ENCODE assay signal across 29 cellular contexts in genomic region chr13:49533011-49533410, GRCh38. TPM values are rescaled to one million over a fixed set of nuclear protein-coding genes. Genes with fewer than 3 reads are reported as not detected.
A peak's percentile ranks its signal among the peaks of the same experiment; 100 is the strongest.
DNase-seq lines count a peak whose midpoint lies in the region; ATAC-seq, FAIRE-seq and TF ChIP-seq lines count a peak whose summit lies in the region.
"Had no signal": no experiment of that assay in that cellular context is flagged by ENCODE, and none has a peak within 500 bp of the region (broad histone marks: within the 10 kb centered on the region; RNA-seq: fewer than 3 reads in every experiment).

No MANE protein-coding gene starts in this region.

- no peak for FAIRE-seq in RCC 7860 (lab: Jason Lieb, UNC)

- no peak overlapping the region for H3K4me3 Mint-ChIP-seq in activated T-helper 17 cell treated with anti-CD3 and anti-CD28 coated beads, Interleukin-2, amount 50 U/mL, for 72 hours
- peak overlapping the region; percentile 32 to 39 for H3K4me3 Mint-ChIP-seq in stimulated activated naive B cell treated with anti-CD40 and anti-IgM and Interleukin-4, amounts not matched to agents 10 μg/mL and 1 μg/mL and 100 μg/mL, for 72 hours
- H3K4me3 Mint-ChIP-seq: immature natural killer cell had no signal

- H3K4me3 ChIP-seq in left ventricle myocardium inferior = no peak overlapping the region
- H3K4me3 ChIP-seq: dorsolateral prefrontal cortex, gastrocnemius medialis, psoas muscle, SJCRH30, skin epidermis, tibial nerve had no signal

- DNase-seq in NOMO-1 treated with DMSO at 0.1 percent for 48 hours (lab: John Stamatoyannopoulos, UW; ENCODE audit: unreplicated experiment) (peak; percentile 5), NOMO-1 (lab: John Stamatoyannopoulos, UW; ENCODE audit: unreplicated experiment in 2 of 2) (no peak), left ventricle myocardium inferior (no peak), cardiac septum (ENCODE audit: low spot score) (no peak), RCC 7860 (ENCODE audit: low spot score) (no peak), DMS79 treated with DMSO at 0.1 percent for 48 hours (lab: John Stamatoyannopoulos, UW) (no peak)
- DNase-seq in stimulated activated naive B cell treated with anti-CD40 and anti-IgM and Interleukin-4, amounts not matched to agents 10 μg/mL and 1 μg/mL and 100 μg/mL, for 72 hours = no peak
- DNase-seq: activated CD4-positive, alpha-beta T cell treated with anti-CD3 and anti-CD28 coated beads, Interleukin-2, amount 50 U/mL, for 48 hours; activated CD4-positive, CD25-positive, alpha-beta regulatory T cell; activated CD8-positive, alpha-beta memory T cell treated with anti-CD3 and anti-CD28 coated beads, Interleukin-2, amount 50 U/mL, for 48 hours; activated effector memory CD4-positive, alpha-beta T cell treated with anti-CD3 and anti-CD28 coated beads, Interleukin-2, amount 50 U/mL, for 16 hours; cerebellar nuclear complex; dorsolateral prefrontal cortex; gastrocnemius medialis; hypothalamus; immature natural killer cell; left colon; mesenchymal stem cell; NCI-H1694 treated with DMSO at 0.1 percent for 48 hours; NCI-H2171; NCI-H524 treated with DMSO at 0.1 percent for 48 hours; nucleus accumbens; psoas muscle; SJCRH30; stimulated activated CD8-positive, alpha-beta memory T cell treated with anti-CD3 and anti-CD28 coated beads, Interleukin-4, amount 100 ng/mL, for 48 hours had no signal

- H3K4me1 ChIP-seq in left ventricle myocardium inferior = peaks cover 30% of the 10 kb centered on the region
- H3K4me1 ChIP-seq: gastrocnemius medialis, psoas muscle, SJCRH30, tibial nerve had no signal

- peak overlapping the region; percentile 42 for H3K27ac ChIP-seq in left ventricle myocardium inferior (replicated peaks)
- H3K27ac ChIP-seq: 22Rv1, gastrocnemius medialis, psoas muscle, SJCRH30, tibial nerve had no signal

- no peaks in the 10 kb centered on the region for H3K9me3 Mint-ChIP-seq in activated T-helper 17 cell treated with anti-CD3 and anti-CD28 coated beads, Interleukin-2, amount 50 U/mL, for 72 hours
- H3K9me3 Mint-ChIP-seq in stimulated activated naive B cell treated with anti-CD40 and anti-IgM and Interleukin-4, amounts not matched to agents 10 μg/mL and 1 μg/mL and 100 μg/mL, for 72 hours = no peaks in the 10 kb centered on the region
- H3K9me3 Mint-ChIP-seq: immature natural killer cell had no signal

- H3K27me3 Mint-ChIP-seq in activated T-helper 17 cell treated with anti-CD3 and anti-CD28 coated beads, Interleukin-2, amount 50 U/mL, for 72 hours = no peaks in the 10 kb centered on the region
- H3K27me3 Mint-ChIP-seq in stimulated activated naive B cell treated with anti-CD40 and anti-IgM and Interleukin-4, amounts not matched to agents 10 μg/mL and 1 μg/mL and 100 μg/mL, for 72 hours = no peaks in the 10 kb centered on the region

- peaks cover 4% of the 10 kb centered on the region for H3K36me3 ChIP-seq in left ventricle myocardium inferior
- H3K36me3 ChIP-seq: gastrocnemius medialis had no signal

- H3K36me3 Mint-ChIP-seq in activated T-helper 17 cell treated with anti-CD3 and anti-CD28 coated beads, Interleukin-2, amount 50 U/mL, for 72 hours (ENCODE audit: low read depth) = peaks cover 61% of the 10 kb centered on the region
- peaks cover 53 to 63% of the 10 kb centered on the region in 2 donors for H3K36me3 Mint-ChIP-seq in stimulated activated naive B cell treated with anti-CD40 and anti-IgM and Interleukin-4, amounts not matched to agents 10 μg/mL and 1 μg/mL and 100 μg/mL, for 72 hours

- H3K27ac Mint-ChIP-seq in activated T-helper 17 cell treated with anti-CD3 and anti-CD28 coated beads, Interleukin-2, amount 50 U/mL, for 72 hours = peak overlapping the region; percentile 46
- peak overlapping the region; percentile 62 for H3K27ac Mint-ChIP-seq in stimulated activated naive B cell treated with anti-CD40 and anti-IgM and Interleukin-4, amounts not matched to agents 10 μg/mL and 1 μg/mL and 100 μg/mL, for 72 hours

- H3K27me3 ChIP-seq in left ventricle myocardium inferior (ENCODE audit: low read depth) = no peaks in the 10 kb centered on the region
- H3K27me3 ChIP-seq: dorsolateral prefrontal cortex, gastrocnemius medialis, SJCRH30, tibial nerve had no signal

- TF ChIP-seq CTCF in left ventricle myocardium inferior (IDR thresholded peaks at IDR 0.05; ENCODE audit: borderline replicate concordance) = no peak

- H3K4me1 Mint-ChIP-seq in activated T-helper 17 cell treated with anti-CD3 and anti-CD28 coated beads, Interleukin-2, amount 50 U/mL, for 72 hours = no peaks in the 10 kb centered on the region
- peaks cover 39 to 82% of the 10 kb centered on the region in 2 donors for H3K4me1 Mint-ChIP-seq in stimulated activated naive B cell treated with anti-CD40 and anti-IgM and Interleukin-4, amounts not matched to agents 10 μg/mL and 1 μg/mL and 100 μg/mL, for 72 hours

- H3K9me3 ChIP-seq in left ventricle myocardium inferior (replicated peaks) = no peaks in the 10 kb centered on the region
- H3K9me3 ChIP-seq: gastrocnemius medialis, psoas muscle, SJCRH30, tibial nerve had no signal

- intact Hi-C loops in left ventricle myocardium inferior (cut with micrococcal nuclease) (no loop called here), cardiac septum (cut with DNase I) (no loop called here)

- ATAC-seq in activated T-helper 17 cell treated with anti-CD3 and anti-CD28 coated beads, Interleukin-2, amount 50 U/mL, for 72 hours (replicated peaks) = no peak
- no peak for ATAC-seq in stimulated activated naive B cell treated with anti-CD40 and anti-IgM and Interleukin-4, amounts not matched to agents 10 μg/mL and 1 μg/mL and 100 μg/mL, for 72 hours (replicated peaks)
- ATAC-seq: gastrocnemius medialis, left colon, psoas muscle had no signal

RNA-seq across cellular contexts. Expression of gene PHF11, which starts 37.3 kb away (rescaled TPM):
- total RNA-seq in left ventricle myocardium inferior = 15.1 TPM
- total RNA-seq in cardiac septum = 20.5 TPM
- total RNA-seq in activated T-helper 17 cell treated with anti-CD3 and anti-CD28 coated beads, Interleukin-2, amount 50 U/mL, for 72 hours = 10 to 100 TPM; 64.5 to 94.8 TPM
- total RNA-seq: SJCRH30 had no signal

RNA-seq across cellular contexts. Expression of gene RCBTB1, which starts 52.3 kb away (rescaled TPM):
- total RNA-seq in left ventricle myocardium inferior (21.6 TPM), cardiac septum (15.9 TPM)
- 10 to 100 TPM; 16.0 to 16.6 TPM for total RNA-seq in activated T-helper 17 cell treated with anti-CD3 and anti-CD28 coated beads, Interleukin-2, amount 50 U/mL, for 72 hours
